In genomic region chr12:102062419-102062806, GRCh38 we compare ENCODE assay signal across 1 cellular context.
TF ChIP-seq lines count a peak whose summit lies in the region.

No MANE protein-coding gene starts in this region.

TF ChIP-seq in SK-N-SH treated with all-trans-retinoic acid at 6 μM for 48 hours, 23 proteins besides CTCF, POLR2A, EP300 and RAD21 (continued from another document):
- no peak for TF ChIP-seq ESRRG (CRISPR knock-in tag; IDR thresholded peaks at IDR 0.05)
TF ChIP-seq in SK-N-SH treated with all-trans-retinoic acid at 6 μM for 48 hours: peak in this region for 0.
